In the genomic region with DNA sequence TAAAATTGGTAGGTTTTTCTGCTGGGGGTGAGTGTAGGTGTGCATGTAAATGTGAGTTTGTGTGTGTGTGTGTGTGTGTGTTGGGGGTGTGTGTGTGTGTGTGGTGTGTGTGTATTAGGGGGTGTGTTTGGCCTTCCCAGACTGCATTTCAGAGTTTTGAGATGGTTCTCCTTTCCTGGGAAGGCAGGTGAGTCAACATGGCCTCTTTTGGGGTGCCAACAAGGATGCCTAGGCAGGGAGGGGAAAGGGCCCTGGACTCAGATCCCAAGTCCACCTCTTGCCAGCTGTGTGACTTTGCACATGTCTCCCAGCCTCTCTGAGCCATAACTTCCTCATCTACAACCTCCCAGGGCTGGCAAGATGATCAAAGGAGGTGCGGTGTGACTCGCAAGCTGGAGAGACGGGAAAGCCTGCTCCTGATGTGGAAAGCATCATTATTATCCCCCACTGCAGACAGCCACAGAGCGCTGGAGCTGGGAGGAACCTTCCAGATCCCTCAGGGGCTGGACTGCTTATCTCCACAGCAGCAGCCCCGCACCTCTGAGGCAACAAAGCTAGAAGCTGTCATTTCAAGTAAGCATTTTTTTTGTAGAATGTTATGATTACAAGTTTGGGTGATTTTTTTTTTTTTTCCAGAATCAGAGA, we compare ENCODE assay signal across 1 cellular context.
TF ChIP-seq lines count a peak whose summit lies in the region.

No MANE protein-coding gene starts in this region.

TF ChIP-seq in K562, 482 proteins besides CTCF, POLR2A, EP300 and RAD21 (continued from another document):
- TF ChIP-seq, protein P1, sequence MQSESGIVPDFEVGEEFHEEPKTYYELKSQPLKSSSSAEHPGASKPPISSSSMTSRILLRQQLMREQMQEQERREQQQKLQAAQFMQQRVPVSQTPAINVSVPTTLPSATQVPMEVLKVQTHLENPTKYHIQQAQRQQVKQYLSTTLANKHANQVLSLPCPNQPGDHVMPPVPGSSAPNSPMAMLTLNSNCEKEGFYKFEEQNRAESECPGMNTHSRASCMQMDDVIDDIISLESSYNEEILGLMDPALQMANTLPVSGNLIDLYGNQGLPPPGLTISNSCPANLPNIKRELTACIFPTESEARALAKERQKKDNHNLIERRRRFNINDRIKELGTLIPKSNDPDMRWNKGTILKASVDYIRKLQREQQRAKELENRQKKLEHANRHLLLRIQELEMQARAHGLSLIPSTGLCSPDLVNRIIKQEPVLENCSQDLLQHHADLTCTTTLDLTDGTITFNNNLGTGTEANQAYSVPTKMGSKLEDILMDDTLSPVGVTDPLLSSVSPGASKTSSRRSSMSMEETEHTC (IDR thresholded peaks at IDR 0.05): no peak
- peak; percentile 88; the same call in 1 of the 2 replicates for TF ChIP-seq CTBP1 (IDR thresholded peaks at IDR 0.05; ENCODE audit: borderline replicate concordance)
- no peak for TF ChIP-seq ZNF583 (CRISPR knock-in tag; IDR thresholded peaks at IDR 0.05)
- 0 out of 2 replicates have a peak, but pooled peaks have one; percentile 23 for TF ChIP-seq KLF16 (IDR thresholded peaks at IDR 0.05)
- peak; percentile 71; the same call in 1 of the 2 replicates for TF ChIP-seq ADNP (tag; IDR thresholded peaks at IDR 0.05)
- TF ChIP-seq, protein P2, sequence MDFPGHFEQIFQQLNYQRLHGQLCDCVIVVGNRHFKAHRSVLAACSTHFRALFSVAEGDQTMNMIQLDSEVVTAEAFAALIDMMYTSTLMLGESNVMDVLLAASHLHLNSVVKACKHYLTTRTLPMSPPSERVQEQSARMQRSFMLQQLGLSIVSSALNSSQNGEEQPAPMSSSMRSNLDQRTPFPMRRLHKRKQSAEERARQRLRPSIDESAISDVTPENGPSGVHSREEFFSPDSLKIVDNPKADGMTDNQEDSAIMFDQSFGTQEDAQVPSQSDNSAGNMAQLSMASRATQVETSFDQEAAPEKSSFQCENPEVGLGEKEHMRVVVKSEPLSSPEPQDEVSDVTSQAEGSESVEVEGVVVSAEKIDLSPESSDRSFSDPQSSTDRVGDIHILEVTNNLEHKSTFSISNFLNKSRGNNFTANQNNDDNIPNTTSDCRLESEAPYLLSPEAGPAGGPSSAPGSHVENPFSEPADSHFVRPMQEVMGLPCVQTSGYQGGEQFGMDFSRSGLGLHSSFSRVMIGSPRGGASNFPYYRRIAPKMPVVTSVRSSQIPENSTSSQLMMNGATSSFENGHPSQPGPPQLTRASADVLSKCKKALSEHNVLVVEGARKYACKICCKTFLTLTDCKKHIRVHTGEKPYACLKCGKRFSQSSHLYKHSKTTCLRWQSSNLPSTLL (IDR thresholded peaks at IDR 0.05): no peak
- no peak for TF ChIP-seq ZFX (CRISPR knock-in tag; IDR thresholded peaks at IDR 0.05)
- TF ChIP-seq NEUROD1 (IDR thresholded peaks at IDR 0.05; ENCODE audit: borderline replicate concordance, low read depth, low read length, partially characterized antibody): no peak
- TF ChIP-seq TFAM (CRISPR knock-in tag; conservative IDR thresholded peaks at IDR 0.05): no peak
- TF ChIP-seq, protein P3, sequence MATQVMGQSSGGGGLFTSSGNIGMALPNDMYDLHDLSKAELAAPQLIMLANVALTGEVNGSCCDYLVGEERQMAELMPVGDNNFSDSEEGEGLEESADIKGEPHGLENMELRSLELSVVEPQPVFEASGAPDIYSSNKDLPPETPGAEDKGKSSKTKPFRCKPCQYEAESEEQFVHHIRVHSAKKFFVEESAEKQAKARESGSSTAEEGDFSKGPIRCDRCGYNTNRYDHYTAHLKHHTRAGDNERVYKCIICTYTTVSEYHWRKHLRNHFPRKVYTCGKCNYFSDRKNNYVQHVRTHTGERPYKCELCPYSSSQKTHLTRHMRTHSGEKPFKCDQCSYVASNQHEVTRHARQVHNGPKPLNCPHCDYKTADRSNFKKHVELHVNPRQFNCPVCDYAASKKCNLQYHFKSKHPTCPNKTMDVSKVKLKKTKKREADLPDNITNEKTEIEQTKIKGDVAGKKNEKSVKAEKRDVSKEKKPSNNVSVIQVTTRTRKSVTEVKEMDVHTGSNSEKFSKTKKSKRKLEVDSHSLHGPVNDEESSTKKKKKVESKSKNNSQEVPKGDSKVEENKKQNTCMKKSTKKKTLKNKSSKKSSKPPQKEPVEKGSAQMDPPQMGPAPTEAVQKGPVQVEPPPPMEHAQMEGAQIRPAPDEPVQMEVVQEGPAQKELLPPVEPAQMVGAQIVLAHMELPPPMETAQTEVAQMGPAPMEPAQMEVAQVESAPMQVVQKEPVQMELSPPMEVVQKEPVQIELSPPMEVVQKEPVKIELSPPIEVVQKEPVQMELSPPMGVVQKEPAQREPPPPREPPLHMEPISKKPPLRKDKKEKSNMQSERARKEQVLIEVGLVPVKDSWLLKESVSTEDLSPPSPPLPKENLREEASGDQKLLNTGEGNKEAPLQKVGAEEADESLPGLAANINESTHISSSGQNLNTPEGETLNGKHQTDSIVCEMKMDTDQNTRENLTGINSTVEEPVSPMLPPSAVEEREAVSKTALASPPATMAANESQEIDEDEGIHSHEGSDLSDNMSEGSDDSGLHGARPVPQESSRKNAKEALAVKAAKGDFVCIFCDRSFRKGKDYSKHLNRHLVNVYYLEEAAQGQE (CRISPR knock-in tag; IDR thresholded peaks at IDR 0.05; ENCODE audit: low read depth): no peak
- no peak for TF ChIP-seq HMG20A (CRISPR knock-in tag; conservative IDR thresholded peaks at IDR 0.05)
- peak; percentile 48 for TF ChIP-seq MEIS2 (IDR thresholded peaks at IDR 0.05; ENCODE audit: partially characterized antibody)
- no peak for TF ChIP-seq SNIP1 (IDR thresholded peaks at IDR 0.05; ENCODE audit: low read depth)
- TF ChIP-seq MYC (IDR thresholded peaks at IDR 0.05; ENCODE audit: low read depth, low read length): peak; percentile 52; the same call in 1 of the 2 replicates
- TF ChIP-seq MYC (CRISPR knock-in tag; IDR thresholded peaks at IDR 0.05; ENCODE audit: borderline replicate concordance, low read depth): no peak
- TF ChIP-seq, protein P4, sequence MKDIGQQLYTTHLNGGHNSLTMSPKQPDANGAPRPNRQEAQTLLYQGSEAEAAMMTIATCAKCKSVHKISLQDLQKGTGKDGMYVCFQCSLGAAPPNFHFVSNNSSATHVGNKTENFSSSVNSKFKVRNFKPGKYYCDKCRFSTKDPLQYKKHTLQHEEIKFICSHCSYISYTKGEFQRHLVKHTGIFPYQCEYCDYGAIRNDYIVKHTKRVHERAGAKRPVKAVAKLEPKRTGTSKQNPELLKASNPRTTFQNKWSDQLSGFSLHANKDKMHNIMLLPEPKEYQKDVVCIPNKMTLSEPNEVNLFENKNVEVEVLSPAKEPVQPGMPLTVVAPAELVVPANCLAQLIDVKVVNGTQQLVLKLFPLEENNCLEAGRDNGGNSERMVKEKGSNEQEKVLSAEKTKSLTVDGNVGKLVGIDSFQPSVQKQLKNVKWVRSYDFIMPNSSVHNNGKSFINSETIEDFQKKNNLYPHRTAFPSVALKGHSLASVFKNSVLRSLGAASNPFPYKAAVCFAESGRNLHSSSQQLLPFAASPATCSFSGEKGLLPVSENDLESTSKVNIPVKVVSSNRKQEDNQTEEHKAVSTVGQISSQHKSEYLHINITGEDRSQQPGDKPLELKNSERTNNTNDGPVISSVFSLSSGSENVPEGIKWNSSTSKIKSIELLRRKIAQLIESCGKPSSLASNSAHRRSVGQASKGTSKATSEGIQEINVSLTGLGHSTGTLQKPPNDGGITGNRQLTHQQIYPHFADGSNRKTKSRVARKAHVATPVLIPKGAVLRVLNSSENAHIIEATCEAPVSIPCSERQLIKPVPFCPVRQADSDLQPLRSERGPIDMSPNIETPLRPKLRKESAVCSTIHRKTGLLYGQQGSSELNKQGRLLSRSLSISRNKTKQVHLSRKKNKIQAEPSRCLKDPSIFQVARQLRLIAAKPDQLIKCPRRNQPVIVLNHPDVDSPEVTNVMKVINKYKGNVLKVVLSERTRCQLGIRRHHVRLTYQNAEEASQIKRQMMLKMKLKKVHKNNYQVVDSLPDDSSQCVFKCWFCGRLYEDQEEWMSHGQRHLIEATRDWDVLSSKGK (CRISPR knock-in tag; IDR thresholded peaks at IDR 0.05): no peak
